In genomic region chr10:102869290-102870198, GRCh38 we compare ENCODE assay signal across 8 cellular contexts. TPM values are rescaled to one million over a fixed set of nuclear protein-coding genes. Genes with fewer than 3 reads are reported as not detected.
DNase-seq lines count a peak whose midpoint lies in the region; ATAC-seq, FAIRE-seq and TF ChIP-seq lines count a peak whose summit lies in the region.

Gene AS3MT (plus strand): TSS chr10:102869470. CDS start chr10:102869593, 123 bp downstream.

- H2BK5ac ChIP-seq in H1 (ENCODE audit: low read depth, low read length) = peak within 1 kb of the TSS; percentile 52; the same call in 1 of the 2 replicates

- no peaks in the 10 kb centered on the region for H3K79me2 ChIP-seq in H1 (ENCODE audit: control insufficient read depth in 1 of 2, insufficient read depth in 2 of 2, low read length in 2 of 2)

- H3K23ac ChIP-seq in H1 (ENCODE audit: insufficient read length) = no peak within 1 kb of the TSS

- H3K4me2 ChIP-seq in H1 (ENCODE audit: insufficient read depth in 1 of 2, low read depth in 2 of 2, low read length in 2 of 2) = peak within 1 kb of the TSS; percentile 88 to 97

- no peaks in the 10 kb centered on the region for H4K20me1 ChIP-seq in H1 (replicated peaks in 1 of 2; ENCODE audit: control insufficient read depth in 1 of 2, insufficient read depth in 2 of 2, low read length in 2 of 2)

- WGBS in H1 (ENCODE audit: extremely low coverage in 1 of 2, insufficient coverage in 1 of 2, insufficient read length in 1 of 2, insufficient replicate concordance in 2 of 2, low coverage in 1 of 2, low lambda C conversion rate in 2 of 2, missing lambda C conversion rate in 1 of 2), 2 experiments = 7% methylated on average over 46 of the region's 62 CpGs; no CpG with 5 or more reads in 1 of the 2 experiments
- 8 to 10% methylated on average over 39 to 49 of the region's 62 CpGs for WGBS in mesodermal cell (ENCODE audit: insufficient coverage in 2 of 2), 2 experiments
- 1 to 4% methylated on average over 36 to 45 of the region's 62 CpGs for WGBS in tibial nerve, 2 donors

- H2BK15ac ChIP-seq in H1 (ENCODE audit: low read length) = no peak within 1 kb of the TSS; the same call in 1 of the 2 replicates

- no peak for FAIRE-seq in H1 (lab: Jason Lieb, UNC)

- no peaks in the 10 kb centered on the region for H3K27me3 ChIP-seq in RWPE2 (ENCODE audit: insufficient read depth, poor library complexity, severe bottlenecking)
- no peaks in the 10 kb centered on the region; a peak in 1 of 7 replicates for H3K27me3 ChIP-seq in H1 (replicated peaks in 1 of 4; ENCODE audit: control insufficient read depth in 3 of 4, extremely low read depth in 1 of 4, insufficient read depth in 3 of 4, low read length in 3 of 4)
- no peaks in the 10 kb centered on the region for H3K27me3 ChIP-seq in tibial nerve

- H2AK5ac ChIP-seq in H1 (ENCODE audit: low read depth, low read length) = no peak within 1 kb of the TSS

- peak within 1 kb of the TSS in 3 of 4 experiments; percentile 68 to 76 (median 75); a peak in 6 of 7 replicates for H3K9ac ChIP-seq in H1 (replicated peaks in 1 of 4; ENCODE audit: extremely low read depth in 1 of 4, low read depth in 3 of 4, low read length in 3 of 4)

- peak within 1 kb of the TSS; percentile 2 for H4K91ac ChIP-seq in H1 (replicated peaks; ENCODE audit: insufficient read length, low read length)

- H3K4me3 ChIP-seq in RWPE2 (ENCODE audit: severe bottlenecking) (peak within 1 kb of the TSS; percentile 39), H1 (ENCODE audit: extremely low read depth in 1 of 4, insufficient read depth in 2 of 4, low read depth in 3 of 4, low read length in 4 of 4) (peak within 1 kb of the TSS; percentile 61 to 72 (median 66)), mesodermal cell (ENCODE audit: extremely low read depth, insufficient read depth, low read length, poor library complexity, severe bottlenecking) (peak within 1 kb of the TSS; percentile 41), tibial nerve (peak within 1 kb of the TSS; percentile 42 to 68 (median 52))

- no peaks in the 10 kb centered on the region for H3K36me3 ChIP-seq in RWPE2 (ENCODE audit: low read depth)
- H3K36me3 ChIP-seq in H1 (ENCODE audit: control insufficient read depth in 2 of 4, insufficient read depth in 4 of 4, low read length in 3 of 4) = no peaks in the 10 kb centered on the region
- no peaks in the 10 kb centered on the region for H3K36me3 ChIP-seq in mesodermal cell (ENCODE audit: control insufficient read depth, insufficient read depth, low read length)
- H3K36me3 ChIP-seq in tibial nerve = peaks cover 0 to 14% (median 0%) of the 10 kb centered on the region in 3 donors

- no peak within 1 kb of the TSS for H3K4ac ChIP-seq in H1 (replicated peaks; ENCODE audit: insufficient read length, low read depth, low read length)

- H4K8ac ChIP-seq in H1 (ENCODE audit: extremely low read depth, insufficient read depth, low read length) = peak within 1 kb of the TSS; percentile 92; the same call in 1 of the 2 replicates

- H3K27ac ChIP-seq in RWPE2 (ENCODE audit: poor library complexity, severe bottlenecking) = no peak within 1 kb of the TSS
- H3K27ac ChIP-seq in H1 (ENCODE audit: low read depth, low read length) = peak within 1 kb of the TSS; percentile 21
- no peak within 1 kb of the TSS for H3K27ac ChIP-seq in mesodermal cell (ENCODE audit: low read depth, low read length, severe bottlenecking)
- peak within 1 kb of the TSS in 3 of 4 donors; percentile 7 to 74 (median 55) for H3K27ac ChIP-seq in tibial nerve

- TF ChIP-seq POLR2A in H1 (IDR thresholded peaks at IDR 0.05; ENCODE audit: control extremely low read depth in 1 of 2, low read depth in 2 of 2, low read length in 2 of 2) (peak in 1 of 2 experiments; percentile 74; a peak in 2 of 3 replicates), tibial nerve (IDR thresholded peaks at IDR 0.05) (no peak)

- POLR2A ChIA-PET in H1 (lab: Charles Lee; ENCODE audit: partially characterized antibody) = interaction anchor here (0.6 to 3.0 kb wide), 10 partner anchors 8 to 225 kb away, joined by 3 to 18 read pairs (median 4); partner anchors contain the start of genes ARL3, BORCS7, CNNM2 and SFXN2

- H3K18ac ChIP-seq in H1 (ENCODE audit: extremely low read depth, low read length) = peak within 1 kb of the TSS; percentile 93

- H4K5ac ChIP-seq in H1 (ENCODE audit: insufficient read length, low read depth, low read length) = peak within 1 kb of the TSS; percentile 71

- H3K9me3 ChIP-seq in RWPE2 (ENCODE audit: severe bottlenecking) (no peaks in the 10 kb centered on the region), H1 (ENCODE audit: insufficient read depth in 2 of 2, low read depth in 1 of 2, low read length in 1 of 2) (no peaks in the 10 kb centered on the region), mesodermal cell (ENCODE audit: control insufficient read depth, low read length) (no peaks in the 10 kb centered on the region), tibial nerve (no peaks in the 10 kb centered on the region)

- peak within 1 kb of the TSS; percentile 77; the same call in 1 of the 2 replicates for H2BK12ac ChIP-seq in H1 (ENCODE audit: low read depth, low read length)

- CTCF ChIA-PET in H1 (lab: Charles Lee; ENCODE audit: partially characterized antibody) = interaction anchor here (0.6 to 1.3 kb wide), 8 partner anchors 10 to 1557 kb away, joined by 3 to 4 read pairs (median 3); no protein-coding TSS in a partner anchor

- H3K56ac ChIP-seq in H1 (replicated peaks; ENCODE audit: insufficient read length, low read depth, low read length) = no peak within 1 kb of the TSS

- peak within 1 kb of the TSS; percentile 91 for H2AFZ ChIP-seq in H1 (ENCODE audit: low read length)

- H3K79me1 ChIP-seq in H1 (ENCODE audit: low read depth, low read length) = no peaks in the 10 kb centered on the region

- H3K23me2 ChIP-seq in H1 (ENCODE audit: low read depth, low read length) = peaks cover 10% of the 10 kb centered on the region

- H3K4me1 ChIP-seq in RWPE2 (ENCODE audit: insufficient read depth, poor library complexity, severe bottlenecking) = no peaks in the 10 kb centered on the region
- H3K4me1 ChIP-seq in H1 (replicated peaks in 1 of 4; ENCODE audit: control insufficient read depth in 3 of 4, insufficient read depth in 4 of 4, low read length in 3 of 4) = peaks cover 0 to 6% (median 3%) of the 10 kb centered on the region in 4 experiments; a peak in 5 of 7 replicates
- H3K4me1 ChIP-seq in mesodermal cell (ENCODE audit: control insufficient read depth, insufficient read depth, low read length, poor library complexity, severe bottlenecking) = peaks cover 7% of the 10 kb centered on the region
- H3K4me1 ChIP-seq in tibial nerve = peaks cover 0 to 20% (median 2%) of the 10 kb centered on the region in 4 donors

- H2BK120ac ChIP-seq in H1 (replicated peaks; ENCODE audit: low read depth, low read length) = no peak within 1 kb of the TSS

- DNase-seq in stimulated activated CD4-positive, alpha-beta T cell treated with anti-CD3 and anti-CD28 coated beads, Interleukin-12 subunit alpha, Interleukin-12 subunit beta, amount 100 ng/mL, for 4 hours = peak; percentile 6
- no peak for DNase-seq in stimulated activated CD4-positive, alpha-beta T cell treated with anti-CD3 and anti-CD28 coated beads, Interleukin-4, amount 100 ng/mL, for 24 hours
- no peak for DNase-seq in RWPE2 (ENCODE audit: low spot score)
- DNase-seq in H1 (ENCODE audit: low read depth in 1 of 2, low spot score in 2 of 2) = peak in 1 of 2 experiments; percentile 90
- DNase-seq in tibial nerve (ENCODE audit: low spot score in 2 of 2) = no peak

- H2BK20ac ChIP-seq in H1 (ENCODE audit: low read length) = no peak within 1 kb of the TSS

- TF ChIP-seq CTCF in RWPE2 (IDR thresholded peaks at IDR 0.05; ENCODE audit: poor library complexity, severe bottlenecking) (no peak), H1 (IDR thresholded peaks at IDR 0.05; ENCODE audit: control extremely low read depth in 1 of 3, insufficient read depth in 1 of 3, low read depth in 1 of 3, low read length in 3 of 3) (no peak), tibial nerve (IDR thresholded peaks at IDR 0.05) (no peak)

- H3K14ac ChIP-seq in H1 (ENCODE audit: insufficient read length) = no peak within 1 kb of the TSS

- no peak for TF ChIP-seq EP300 in H1 (IDR thresholded peaks at IDR 0.05; ENCODE audit: borderline replicate concordance in 1 of 2, low read depth in 2 of 2, low read length in 2 of 2)
- TF ChIP-seq EP300 in tibial nerve (IDR thresholded peaks at IDR 0.05) = no peak

- no peak for TF ChIP-seq RAD21 in H1 (IDR thresholded peaks at IDR 0.05 in 1 of 2, conservative IDR thresholded peaks at IDR 0.05 in 1 of 2; ENCODE audit: low read depth in 2 of 2, low read length in 2 of 2)

- ATAC-seq in RWPE2 (ENCODE audit: low read depth) = peak; percentile 92
- no peak for ATAC-seq in GM19452 (IDR thresholded peaks at IDR 0.05; ENCODE audit: unreplicated experiment)
- no peak for ATAC-seq in GM19023 (IDR thresholded peaks at IDR 0.05; ENCODE audit: unreplicated experiment)

TF ChIP-seq in H1, 55 proteins besides CTCF, POLR2A, EP300 and RAD21 (continues in another document):
- TF ChIP-seq CTBP2 (IDR thresholded peaks at IDR 0.05; ENCODE audit: borderline replicate concordance, insufficient read depth, insufficient read length, low read length) = peak; percentile 56
- no peak for TF ChIP-seq NANOG (IDR thresholded peaks at IDR 0.05; ENCODE audit: insufficient read depth, low read depth, low read length, poor library complexity, severe bottlenecking)
- peak; percentile 98 for TF ChIP-seq ASH2L (IDR thresholded peaks at IDR 0.05; ENCODE audit: low read length)
- TF ChIP-seq RBBP5 (IDR thresholded peaks at IDR 0.05; ENCODE audit: borderline replicate concordance, low read depth, low read length) = 0 out of 2 replicates have a peak, but pooled peaks have one; percentile 84
- TF ChIP-seq POLR2AphosphoS5 (IDR thresholded peaks at IDR 0.05; ENCODE audit: low read depth, low read length) = peak; percentile 77; the same call in 1 of the 2 replicates
- peak; percentile 86 for TF ChIP-seq KDM4A (IDR thresholded peaks at IDR 0.05; ENCODE audit: low read depth, low read length, severe bottlenecking)
- peak; percentile 31; the same call in 1 of the 2 replicates for TF ChIP-seq PHF8 (conservative IDR thresholded peaks at IDR 0.05; ENCODE audit: low read depth, low read length)
- TF ChIP-seq SRF (IDR thresholded peaks at IDR 0.05; ENCODE audit: low read depth, low read length) = peak; percentile 28; the same call in 1 of the 2 replicates

RNA-seq across cellular contexts. Expression of gene AS3MT, which starts in this region (rescaled TPM):
- 10.3 and 10.4 TPM in 2 replicates for total RNA-seq in H1 (2021; fragmentation: NEBNext Ultra II Directional; extraction: Animal tissue kit (Norgen Biotek cat#: 25700))
- polyA plus RNA-seq in H1 (2011; rRNA removed) = 5.2 and 5.8 TPM in 2 replicates
- polyA plus RNA-seq in H1 (2011; cell fraction: cytosol; rRNA removed) = 9.3 TPM
- 5.9 TPM for polyA plus RNA-seq in H1 (2011; cell fraction: nucleus; rRNA removed)
- polyA plus RNA-seq in H1 (2012, experiment 1 of 2) = 14.0 to 18.6 TPM (median 17.7 TPM) in 4 replicates
- 5.8 TPM for polyA plus RNA-seq in H1 (2012, experiment 2 of 2)
- polyA plus RNA-seq in H1 (2013, experiment 1 of 2) = 10.2 TPM
- 10.3 TPM for polyA plus RNA-seq in H1 (2013, experiment 2 of 2)
- 3.3 and 4.5 TPM in 2 replicates for polyA minus RNA-seq in H1 (2011; rRNA and poly(A)+ RNA removed)
- polyA minus RNA-seq in H1 (2011; cell fraction: cytosol; rRNA and poly(A)+ RNA removed) = 3.4 TPM
- polyA minus RNA-seq in H1 (2011; cell fraction: nucleus; rRNA and poly(A)+ RNA removed) = 5.4 TPM
- 8.4 TPM for polyA plus RNA-seq in mesodermal cell (2013, experiment 1 of 2)
- polyA plus RNA-seq in mesodermal cell (2013, experiment 2 of 2) = 8.2 TPM
- total RNA-seq in tibial nerve = 1 to 10 TPM; 2.6 to 9.6 (median 5.3) TPM

Comparison
In these comparisons a context has a peak if more than half of its experiments do, and no peak if none do; other contexts are left out.
1. H3K27ac ChIP-seq: peak in H1 (single experiment) and tibial nerve (3 of 4); none in RWPE2 (single experiment) and mesodermal cell (single experiment).
2. Peak in every context shown above with its lines, with median percentiles within 50 percentile points of each other: H3K4me3 ChIP-seq.